Comparison of ENCODE assay signal across 1 cellular context in the genomic region with DNA sequence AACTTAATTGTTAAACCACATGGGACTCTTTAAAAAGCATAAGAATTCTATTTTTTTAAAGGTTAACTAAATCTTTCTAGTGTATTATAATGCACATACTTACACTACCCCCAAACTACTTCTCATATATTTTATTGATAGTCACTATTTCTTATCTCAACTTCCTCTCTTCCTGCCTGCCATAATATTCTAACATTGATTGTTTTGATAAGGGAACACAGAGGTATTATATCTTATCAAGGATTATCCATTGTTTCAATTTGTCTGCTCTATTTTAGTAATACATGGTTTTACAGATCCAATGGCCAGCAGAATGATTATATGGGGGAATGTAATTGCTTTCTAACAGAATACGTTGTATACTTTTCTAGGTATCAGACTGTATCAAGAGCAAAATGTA.
TF ChIP-seq lines count a peak whose summit lies in the region.

No MANE protein-coding gene starts in this region.

TF ChIP-seq in HEK293, 187 proteins besides CTCF, POLR2A, EP300 and RAD21 (continued from another document):
- TF ChIP-seq PRDM6 (tag by site-specific recombination; IDR thresholded peaks at IDR 0.05) (peak; percentile 54), SETDB1 (IDR thresholded peaks at IDR 0.05; ENCODE audit: insufficient read length, low read length) (no peak)
- TF ChIP-seq, protein P1, sequence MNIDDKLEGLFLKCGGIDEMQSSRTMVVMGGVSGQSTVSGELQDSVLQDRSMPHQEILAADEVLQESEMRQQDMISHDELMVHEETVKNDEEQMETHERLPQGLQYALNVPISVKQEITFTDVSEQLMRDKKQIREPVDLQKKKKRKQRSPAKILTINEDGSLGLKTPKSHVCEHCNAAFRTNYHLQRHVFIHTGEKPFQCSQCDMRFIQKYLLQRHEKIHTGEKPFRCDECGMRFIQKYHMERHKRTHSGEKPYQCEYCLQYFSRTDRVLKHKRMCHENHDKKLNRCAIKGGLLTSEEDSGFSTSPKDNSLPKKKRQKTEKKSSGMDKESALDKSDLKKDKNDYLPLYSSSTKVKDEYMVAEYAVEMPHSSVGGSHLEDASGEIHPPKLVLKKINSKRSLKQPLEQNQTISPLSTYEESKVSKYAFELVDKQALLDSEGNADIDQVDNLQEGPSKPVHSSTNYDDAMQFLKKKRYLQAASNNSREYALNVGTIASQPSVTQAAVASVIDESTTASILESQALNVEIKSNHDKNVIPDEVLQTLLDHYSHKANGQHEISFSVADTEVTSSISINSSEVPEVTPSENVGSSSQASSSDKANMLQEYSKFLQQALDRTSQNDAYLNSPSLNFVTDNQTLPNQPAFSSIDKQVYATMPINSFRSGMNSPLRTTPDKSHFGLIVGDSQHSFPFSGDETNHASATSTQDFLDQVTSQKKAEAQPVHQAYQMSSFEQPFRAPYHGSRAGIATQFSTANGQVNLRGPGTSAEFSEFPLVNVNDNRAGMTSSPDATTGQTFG (tag by site-specific recombination; IDR thresholded peaks at IDR 0.05; ENCODE audit: borderline replicate concordance): no peak
